In the genomic region with DNA sequence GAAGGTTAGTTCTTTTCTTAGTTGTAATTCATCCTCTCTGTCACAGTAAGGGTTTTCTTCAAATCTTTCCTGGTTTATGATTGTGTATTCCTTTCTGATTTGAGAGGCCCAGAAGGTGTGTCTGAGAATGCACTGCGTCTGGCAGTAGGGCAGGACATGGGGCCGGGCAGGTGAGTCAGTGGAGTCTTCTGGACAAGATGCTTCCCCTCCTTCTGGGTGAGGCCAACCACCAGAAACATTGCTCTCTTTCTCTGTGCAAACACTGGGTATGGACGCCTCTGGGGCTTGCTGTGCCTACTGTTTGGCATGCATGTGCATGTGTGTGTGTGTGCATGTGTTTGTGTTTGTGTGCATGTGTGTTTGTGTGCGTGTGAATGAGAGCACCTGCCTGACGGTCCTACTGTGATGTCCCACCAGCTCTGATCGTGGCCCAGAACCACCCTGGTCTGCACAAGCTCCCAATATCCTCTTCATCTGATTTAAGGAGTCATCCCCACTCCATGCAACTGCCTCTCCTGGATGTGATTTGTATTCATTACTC, we compare ENCODE assay signal across 15 cellular contexts.
"Had no signal": no experiment of that assay in that cellular context is flagged by ENCODE, and none has a peak within 500 bp of the region (broad histone marks: within the 10 kb centered on the region; RNA-seq: fewer than 3 reads in every experiment).

No MANE protein-coding gene starts in this region.

- H3K27me3 ChIP-seq: uterus had no signal

- H3K4me3 ChIP-seq: lung, uterus had no signal

- DNase-seq: activated CD4-positive, alpha-beta memory T cell treated with anti-CD3 and anti-CD28 coated beads for 36 hours; activated gamma-delta T cell treated with Interleukin-2 at 50 U/mL for 16 hours; activated naive CD8-positive, alpha-beta T cell treated with anti-CD3 and anti-CD28 coated beads for 36 hours; activated T-cell treated with anti-CD3 and anti-CD28 coated beads, Interleukin-2, amount 50 U/mL, for 48 hours; anterior cingulate cortex; hypothalamus; naive thymus-derived CD8-positive, alpha-beta T cell; nucleus accumbens; right cardiac atrium; stimulated activated CD4-positive, alpha-beta T cell treated with anti-CD3 and anti-CD28 coated beads, Interleukin-12 subunit alpha, Interleukin-12 subunit beta, amount 100 ng/mL, for 4 hours; stimulated activated naive CD4-positive, alpha-beta T cell treated with Interleukin-2 at 50 U/mL for 16 hours; T-helper 1 cell; uterus had no signal

- H3K36me3 ChIP-seq: uterus had no signal

- H3K4me1 ChIP-seq: uterus had no signal

- H3K27ac ChIP-seq: uterus, VCaP had no signal
